In the genomic region with DNA sequence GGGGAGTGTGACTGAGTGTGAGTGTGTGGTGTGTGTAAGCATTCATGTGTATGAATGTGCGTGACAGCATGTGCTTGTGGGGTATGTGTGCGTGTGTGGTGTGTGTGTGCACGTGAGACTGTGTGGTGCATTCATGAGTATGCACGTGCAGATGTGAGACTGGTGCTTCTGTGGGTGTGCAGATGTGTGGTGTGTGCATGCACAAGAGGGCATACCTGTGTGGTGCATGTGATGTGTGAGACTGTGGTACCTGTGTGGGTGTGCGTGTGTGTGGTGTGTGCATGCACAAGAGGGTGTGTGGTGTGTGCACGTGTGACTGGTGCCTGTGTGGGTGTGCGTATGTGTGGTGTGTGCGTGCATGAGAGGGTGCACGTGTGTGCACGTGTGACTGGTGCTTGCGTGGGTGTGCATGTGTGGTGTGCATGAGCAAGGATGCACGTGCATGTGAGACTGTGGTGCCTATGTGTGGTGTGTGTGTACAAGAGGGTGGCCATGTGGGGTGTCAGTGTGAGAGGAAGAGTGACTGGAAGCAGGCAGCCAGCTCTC, we compare ENCODE assay signal across 1 cellular context.
TF ChIP-seq lines count a peak whose summit lies in the region.

No MANE protein-coding gene starts in this region.

TF ChIP-seq in GM23338, 12 proteins besides CTCF, POLR2A, EP300 and RAD21 (continued from another document):
- TF ChIP-seq, protein P1, sequence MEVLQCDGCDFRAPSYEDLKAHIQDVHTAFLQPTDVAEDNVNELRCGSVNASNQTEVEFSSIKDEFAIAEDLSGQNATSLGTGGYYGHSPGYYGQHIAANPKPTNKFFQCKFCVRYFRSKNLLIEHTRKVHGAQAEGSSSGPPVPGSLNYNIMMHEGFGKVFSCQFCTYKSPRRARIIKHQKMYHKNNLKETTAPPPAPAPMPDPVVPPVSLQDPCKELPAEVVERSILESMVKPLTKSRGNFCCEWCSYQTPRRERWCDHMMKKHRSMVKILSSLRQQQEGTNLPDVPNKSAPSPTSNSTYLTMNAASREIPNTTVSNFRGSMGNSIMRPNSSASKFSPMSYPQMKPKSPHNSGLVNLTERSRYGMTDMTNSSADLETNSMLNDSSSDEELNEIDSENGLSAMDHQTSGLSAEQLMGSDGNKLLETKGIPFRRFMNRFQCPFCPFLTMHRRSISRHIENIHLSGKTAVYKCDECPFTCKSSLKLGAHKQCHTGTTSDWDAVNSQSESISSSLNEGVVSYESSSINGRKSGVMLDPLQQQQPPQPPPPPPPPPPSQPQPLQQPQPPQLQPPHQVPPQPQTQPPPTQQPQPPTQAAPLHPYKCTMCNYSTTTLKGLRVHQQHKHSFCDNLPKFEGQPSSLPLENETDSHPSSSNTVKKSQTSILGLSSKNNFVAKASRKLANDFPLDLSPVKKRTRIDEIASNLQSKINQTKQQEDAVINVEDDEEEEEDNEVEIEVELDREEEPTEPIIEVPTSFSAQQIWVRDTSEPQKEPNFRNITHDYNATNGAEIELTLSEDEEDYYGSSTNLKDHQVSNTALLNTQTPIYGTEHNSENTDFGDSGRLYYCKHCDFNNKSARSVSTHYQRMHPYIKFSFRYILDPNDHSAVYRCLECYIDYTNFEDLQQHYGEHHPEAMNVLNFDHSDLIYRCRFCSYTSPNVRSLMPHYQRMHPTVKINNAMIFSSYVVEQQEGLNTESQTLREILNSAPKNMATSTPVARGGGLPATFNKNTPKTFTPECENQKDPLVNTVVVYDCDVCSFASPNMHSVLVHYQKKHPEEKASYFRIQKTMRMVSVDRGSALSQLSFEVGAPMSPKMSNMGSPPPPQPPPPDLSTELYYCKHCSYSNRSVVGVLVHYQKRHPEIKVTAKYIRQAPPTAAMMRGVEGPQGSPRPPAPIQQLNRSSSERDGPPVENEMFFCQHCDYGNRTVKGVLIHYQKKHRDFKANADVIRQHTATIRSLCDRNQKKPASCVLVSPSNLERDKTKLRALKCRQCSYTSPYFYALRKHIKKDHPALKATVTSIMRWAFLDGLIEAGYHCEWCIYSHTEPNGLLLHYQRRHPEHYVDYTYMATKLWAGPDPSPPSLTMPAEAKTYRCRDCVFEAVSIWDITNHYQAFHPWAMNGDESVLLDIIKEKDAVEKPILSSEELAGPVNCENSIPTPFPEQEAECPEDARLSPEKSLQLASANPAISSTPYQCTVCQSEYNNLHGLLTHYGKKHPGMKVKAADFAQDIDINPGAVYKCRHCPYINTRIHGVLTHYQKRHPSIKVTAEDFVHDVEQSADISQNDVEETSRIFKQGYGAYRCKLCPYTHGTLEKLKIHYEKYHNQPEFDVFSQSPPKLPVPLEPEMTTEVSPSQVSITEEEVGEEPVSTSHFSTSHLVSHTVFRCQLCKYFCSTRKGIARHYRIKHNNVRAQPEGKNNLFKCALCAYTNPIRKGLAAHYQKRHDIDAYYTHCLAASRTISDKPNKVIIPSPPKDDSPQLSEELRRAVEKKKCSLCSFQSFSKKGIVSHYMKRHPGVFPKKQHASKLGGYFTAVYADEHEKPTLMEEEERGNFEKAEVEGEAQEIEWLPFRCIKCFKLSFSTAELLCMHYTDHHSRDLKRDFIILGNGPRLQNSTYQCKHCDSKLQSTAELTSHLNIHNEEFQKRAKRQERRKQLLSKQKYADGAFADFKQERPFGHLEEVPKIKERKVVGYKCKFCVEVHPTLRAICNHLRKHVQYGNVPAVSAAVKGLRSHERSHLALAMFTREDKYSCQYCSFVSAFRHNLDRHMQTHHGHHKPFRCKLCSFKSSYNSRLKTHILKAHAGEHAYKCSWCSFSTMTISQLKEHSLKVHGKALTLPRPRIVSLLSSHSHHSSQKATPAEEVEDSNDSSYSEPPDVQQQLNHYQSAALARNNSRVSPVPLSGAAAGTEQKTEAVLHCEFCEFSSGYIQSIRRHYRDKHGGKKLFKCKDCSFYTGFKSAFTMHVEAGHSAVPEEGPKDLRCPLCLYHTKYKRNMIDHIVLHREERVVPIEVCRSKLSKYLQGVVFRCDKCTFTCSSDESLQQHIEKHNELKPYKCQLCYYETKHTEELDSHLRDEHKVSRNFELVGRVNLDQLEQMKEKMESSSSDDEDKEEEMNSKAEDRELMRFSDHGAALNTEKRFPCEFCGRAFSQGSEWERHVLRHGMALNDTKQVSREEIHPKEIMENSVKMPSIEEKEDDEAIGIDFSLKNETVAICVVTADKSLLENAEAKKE (CRISPR knock-in tag; IDR thresholded peaks at IDR 0.05): no peak
- TF ChIP-seq NANOG (IDR thresholded peaks at IDR 0.05; ENCODE audit: borderline replicate concordance) (no peak), CREB1 (CRISPR knock-in tag; IDR thresholded peaks at IDR 0.05; ENCODE audit: low read depth) (no peak), EZH2phosphoT487 (IDR thresholded peaks at IDR 0.05; ENCODE audit: unreplicated experiment) (no peak), EZH2 (IDR thresholded peaks at IDR 0.05; ENCODE audit: low read depth, unreplicated experiment) (no peak), STAT1 (IDR thresholded peaks at IDR 0.05; ENCODE audit: unreplicated experiment) (no peak)
- TF ChIP-seq, protein P2, sequence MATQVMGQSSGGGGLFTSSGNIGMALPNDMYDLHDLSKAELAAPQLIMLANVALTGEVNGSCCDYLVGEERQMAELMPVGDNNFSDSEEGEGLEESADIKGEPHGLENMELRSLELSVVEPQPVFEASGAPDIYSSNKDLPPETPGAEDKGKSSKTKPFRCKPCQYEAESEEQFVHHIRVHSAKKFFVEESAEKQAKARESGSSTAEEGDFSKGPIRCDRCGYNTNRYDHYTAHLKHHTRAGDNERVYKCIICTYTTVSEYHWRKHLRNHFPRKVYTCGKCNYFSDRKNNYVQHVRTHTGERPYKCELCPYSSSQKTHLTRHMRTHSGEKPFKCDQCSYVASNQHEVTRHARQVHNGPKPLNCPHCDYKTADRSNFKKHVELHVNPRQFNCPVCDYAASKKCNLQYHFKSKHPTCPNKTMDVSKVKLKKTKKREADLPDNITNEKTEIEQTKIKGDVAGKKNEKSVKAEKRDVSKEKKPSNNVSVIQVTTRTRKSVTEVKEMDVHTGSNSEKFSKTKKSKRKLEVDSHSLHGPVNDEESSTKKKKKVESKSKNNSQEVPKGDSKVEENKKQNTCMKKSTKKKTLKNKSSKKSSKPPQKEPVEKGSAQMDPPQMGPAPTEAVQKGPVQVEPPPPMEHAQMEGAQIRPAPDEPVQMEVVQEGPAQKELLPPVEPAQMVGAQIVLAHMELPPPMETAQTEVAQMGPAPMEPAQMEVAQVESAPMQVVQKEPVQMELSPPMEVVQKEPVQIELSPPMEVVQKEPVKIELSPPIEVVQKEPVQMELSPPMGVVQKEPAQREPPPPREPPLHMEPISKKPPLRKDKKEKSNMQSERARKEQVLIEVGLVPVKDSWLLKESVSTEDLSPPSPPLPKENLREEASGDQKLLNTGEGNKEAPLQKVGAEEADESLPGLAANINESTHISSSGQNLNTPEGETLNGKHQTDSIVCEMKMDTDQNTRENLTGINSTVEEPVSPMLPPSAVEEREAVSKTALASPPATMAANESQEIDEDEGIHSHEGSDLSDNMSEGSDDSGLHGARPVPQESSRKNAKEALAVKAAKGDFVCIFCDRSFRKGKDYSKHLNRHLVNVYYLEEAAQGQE (IDR thresholded peaks at IDR 0.05; ENCODE audit: unreplicated experiment): no peak
